ENCODE assay signal across 23 cellular contexts in the genomic region with DNA sequence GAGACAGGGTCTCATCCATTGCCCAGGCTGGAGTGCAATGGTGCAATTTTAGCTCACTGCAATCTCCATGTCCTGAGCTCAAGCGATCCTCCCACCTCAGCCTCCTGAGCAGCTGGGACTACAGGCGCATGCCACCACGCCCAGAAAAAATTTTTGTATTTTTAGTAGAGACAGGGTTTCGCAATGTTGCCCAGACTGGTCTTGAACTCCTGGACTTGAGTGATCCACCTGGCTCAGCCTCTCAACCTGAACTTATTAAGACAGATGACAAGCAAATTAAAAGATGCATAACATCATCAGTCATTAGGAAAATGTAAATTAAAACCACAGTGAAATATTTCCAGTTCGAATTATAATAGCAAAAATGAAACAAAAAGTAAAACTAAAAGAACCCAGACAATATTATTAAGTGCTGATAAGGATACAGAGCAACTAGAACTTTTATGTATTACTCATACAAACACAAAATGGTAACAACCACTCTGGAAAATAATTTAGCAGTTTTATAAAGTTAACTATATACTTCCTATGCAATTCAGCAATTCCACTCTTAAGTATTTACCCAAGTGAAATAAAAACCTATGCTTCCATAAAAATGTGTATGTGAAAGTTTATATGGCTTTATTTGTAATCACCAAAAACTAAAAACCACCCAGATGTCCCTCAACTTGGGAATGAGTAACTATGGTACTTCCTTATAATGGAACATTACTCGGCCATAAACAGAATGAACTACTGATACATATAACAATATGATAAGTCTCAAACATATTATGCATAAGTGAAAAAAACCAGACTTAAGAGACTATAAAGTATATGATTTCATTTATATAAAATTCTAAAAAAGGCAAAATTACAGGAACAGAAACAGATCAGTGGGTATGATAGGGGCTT. TPM values are rescaled to one million over a fixed set of nuclear protein-coding genes. Genes with fewer than 3 reads are reported as not detected.
A peak's percentile ranks its signal among the peaks of the same experiment; 100 is the strongest.
DNase-seq lines count a peak whose midpoint lies in the region; ATAC-seq, FAIRE-seq and TF ChIP-seq lines count a peak whose summit lies in the region.
"Had no signal": no experiment of that assay in that cellular context is flagged by ENCODE, and none has a peak within 500 bp of the region (broad histone marks: within the 10 kb centered on the region; RNA-seq: fewer than 3 reads in every experiment).

No MANE protein-coding gene starts in this region.

- peak; percentile 57 for FAIRE-seq in GM12892 (lab: Jason Lieb, UNC)
- FAIRE-seq: A549, frontal cortex, urothelium cell line had no signal

- peaks cover 63% of the 10 kb centered on the region for H3K36me3 Mint-ChIP-seq in activated CD4-positive, alpha-beta memory T cell treated with anti-CD3 and anti-CD28 coated beads, Interleukin-2, amount 10 ng/mL, durations not matched to agents 7 days and 5 days (ENCODE audit: low read depth)
- peaks cover 43% of the 10 kb centered on the region for H3K36me3 Mint-ChIP-seq in activated CD4-positive, alpha-beta memory T cell treated with anti-CD3 and anti-CD28 coated beads for 36 hours
- peaks cover 58% of the 10 kb centered on the region for H3K36me3 Mint-ChIP-seq in activated CD8-positive, alpha-beta T cell treated with anti-CD3 and anti-CD28 coated beads, Interleukin-2, amount 10 ng/mL, durations not matched to agents 7 days and 5 days (ENCODE audit: low read depth)
- H3K36me3 Mint-ChIP-seq in memory B cell (peaks cover 53% of the 10 kb centered on the region), mesothelial cell of epicardium (peaks cover 33% of the 10 kb centered on the region)

- POLR2A ChIA-PET in activated CD4-positive, alpha-beta memory T cell treated with anti-CD3 and anti-CD28 coated beads, Interleukin-2, amount 10 ng/mL, durations not matched to agents 7 days and 5 days (lab: Charles Lee), result no interaction called here
- POLR2A ChIA-PET in activated CD4-positive, alpha-beta memory T cell treated with anti-CD3 and anti-CD28 coated beads for 36 hours (lab: Charles Lee), result no interaction called here
- POLR2A ChIA-PET in activated CD8-positive, alpha-beta T cell treated with anti-CD3 and anti-CD28 coated beads, Interleukin-2, amount 10 ng/mL, durations not matched to agents 7 days and 5 days (lab: Charles Lee), result no interaction called here

- intact Hi-C loops in activated CD4-positive, alpha-beta memory T cell treated with anti-CD3 and anti-CD28 coated beads for 36 hours (cut with micrococcal nuclease), result loop anchor here (5.0 kb wide), 1 partner anchor 75 kb away; no protein-coding TSS in a partner anchor

- no peaks in the 10 kb centered on the region for H3K27me3 Mint-ChIP-seq in activated CD4-positive, alpha-beta memory T cell treated with anti-CD3 and anti-CD28 coated beads, Interleukin-2, amount 10 ng/mL, durations not matched to agents 7 days and 5 days
- no peaks in the 10 kb centered on the region for H3K27me3 Mint-ChIP-seq in activated CD4-positive, alpha-beta memory T cell treated with anti-CD3 and anti-CD28 coated beads for 36 hours
- no peaks in the 10 kb centered on the region for H3K27me3 Mint-ChIP-seq in activated CD8-positive, alpha-beta T cell treated with anti-CD3 and anti-CD28 coated beads, Interleukin-2, amount 10 ng/mL, durations not matched to agents 7 days and 5 days (ENCODE audit: low read depth)
- H3K27me3 Mint-ChIP-seq in memory B cell, result no peaks in the 10 kb centered on the region
- no peaks in the 10 kb centered on the region for H3K27me3 Mint-ChIP-seq in mesothelial cell of epicardium (ENCODE audit: low read depth)

- no peak overlapping the region for H3K4me3 Mint-ChIP-seq in activated CD4-positive, alpha-beta memory T cell treated with anti-CD3 and anti-CD28 coated beads, Interleukin-2, amount 10 ng/mL, durations not matched to agents 7 days and 5 days
- no peak overlapping the region for H3K4me3 Mint-ChIP-seq in activated CD4-positive, alpha-beta memory T cell treated with anti-CD3 and anti-CD28 coated beads for 36 hours
- no peak overlapping the region for H3K4me3 Mint-ChIP-seq in activated CD8-positive, alpha-beta T cell treated with anti-CD3 and anti-CD28 coated beads, Interleukin-2, amount 10 ng/mL, durations not matched to agents 7 days and 5 days
- H3K4me3 Mint-ChIP-seq in memory B cell (no peak overlapping the region), mesothelial cell of epicardium (no peak overlapping the region)

- H3K27ac Mint-ChIP-seq in activated CD4-positive, alpha-beta memory T cell treated with anti-CD3 and anti-CD28 coated beads, Interleukin-2, amount 10 ng/mL, durations not matched to agents 7 days and 5 days, result peak overlapping the region; percentile 16
- H3K27ac Mint-ChIP-seq in activated CD4-positive, alpha-beta memory T cell treated with anti-CD3 and anti-CD28 coated beads for 36 hours, result no peak overlapping the region
- no peak overlapping the region for H3K27ac Mint-ChIP-seq in activated CD8-positive, alpha-beta T cell treated with anti-CD3 and anti-CD28 coated beads, Interleukin-2, amount 10 ng/mL, durations not matched to agents 7 days and 5 days
- H3K27ac Mint-ChIP-seq in memory B cell (peak overlapping the region; percentile 75), mesothelial cell of epicardium (no peak overlapping the region)

- peaks cover 40% of the 10 kb centered on the region for H3K4me1 Mint-ChIP-seq in activated CD4-positive, alpha-beta memory T cell treated with anti-CD3 and anti-CD28 coated beads, Interleukin-2, amount 10 ng/mL, durations not matched to agents 7 days and 5 days
- H3K4me1 Mint-ChIP-seq in activated CD4-positive, alpha-beta memory T cell treated with anti-CD3 and anti-CD28 coated beads for 36 hours (ENCODE audit: low read depth), result peaks cover 39% of the 10 kb centered on the region
- peaks cover 39% of the 10 kb centered on the region for H3K4me1 Mint-ChIP-seq in activated CD8-positive, alpha-beta T cell treated with anti-CD3 and anti-CD28 coated beads, Interleukin-2, amount 10 ng/mL, durations not matched to agents 7 days and 5 days (ENCODE audit: low read depth)
- peaks cover 26% of the 10 kb centered on the region for H3K4me1 Mint-ChIP-seq in memory B cell
- H3K4me1 Mint-ChIP-seq in mesothelial cell of epicardium, result peaks cover 6% of the 10 kb centered on the region

- TF ChIP-seq CTCF in mesothelial cell of epicardium (IDR thresholded peaks at IDR 0.05; ENCODE audit: unreplicated experiment), result no peak

- ATAC-seq in activated CD8-positive, alpha-beta T cell treated with anti-CD3 and anti-CD28 coated beads, Interleukin-2, amount 10 ng/mL, durations not matched to agents 7 days and 5 days, result peak; percentile 36
- peak; percentile 50 for ATAC-seq in memory B cell (ENCODE audit: low read depth)
- ATAC-seq: A549, esophagus mucosa, PC-3 had no signal

- DNase-seq in activated CD4-positive, alpha-beta memory T cell treated with anti-CD3 and anti-CD28 coated beads, Interleukin-2, amount 10 ng/mL, durations not matched to agents 7 days and 5 days, result no peak
- DNase-seq in activated CD4-positive, alpha-beta memory T cell treated with anti-CD3 and anti-CD28 coated beads for 36 hours, result no peak
- DNase-seq in GM12892 (ENCODE audit: insufficient read length) (no peak), memory B cell (ENCODE audit: low spot score in 2 of 2) (no peak), cerebellar nuclear complex (lab: John Stamatoyannopoulos, UW) (no peak), AG08395 (ENCODE audit: low spot score) (no peak), mesothelial cell of epicardium (ENCODE audit: low spot score in 2 of 2, unreplicated experiment in 2 of 2) (no peak)
- DNase-seq in activated CD8-positive, alpha-beta T cell treated with anti-CD3 and anti-CD28 coated beads, Interleukin-2, amount 10 ng/mL, durations not matched to agents 7 days and 5 days, result no peak
- DNase-seq: activated effector memory CD4-positive, alpha-beta T cell treated with anti-CD3 and anti-CD28 coated beads, Interleukin-2, amount 50 U/mL, for 16 hours; aorta; central memory CD4-positive, alpha-beta T cell; DMS 273 treated with DMSO at 0.1 percent for 48 hours; GDM1; MV-4-11; NCI-H1694 treated with DMSO at 0.1 percent for 48 hours; NCI-H748 treated with DMSO at 0.1 percent for 48 hours; PC-3; retina; stimulated activated CD4-positive, alpha-beta T cell treated with anti-CD3 and anti-CD28 coated beads, Interleukin-12 subunit alpha, Interleukin-12 subunit beta, amount 100 ng/mL, for 4 hours had no signal

- H3K9me3 Mint-ChIP-seq in activated CD4-positive, alpha-beta memory T cell treated with anti-CD3 and anti-CD28 coated beads, Interleukin-2, amount 10 ng/mL, durations not matched to agents 7 days and 5 days, result peaks cover 5% of the 10 kb centered on the region
- H3K9me3 Mint-ChIP-seq in activated CD4-positive, alpha-beta memory T cell treated with anti-CD3 and anti-CD28 coated beads for 36 hours, result peaks cover 17% of the 10 kb centered on the region
- H3K9me3 Mint-ChIP-seq in activated CD8-positive, alpha-beta T cell treated with anti-CD3 and anti-CD28 coated beads, Interleukin-2, amount 10 ng/mL, durations not matched to agents 7 days and 5 days (ENCODE audit: insufficient read depth), result peaks cover 6% of the 10 kb centered on the region
- H3K9me3 Mint-ChIP-seq in memory B cell, result peaks cover 12% of the 10 kb centered on the region
- H3K9me3 Mint-ChIP-seq in mesothelial cell of epicardium, result peaks cover 11% of the 10 kb centered on the region

- no peak for TF ChIP-seq POLR2A in GM12892 (IDR thresholded peaks at IDR 0.05; ENCODE audit: low read depth, low read length)

- CTCF ChIA-PET in activated CD4-positive, alpha-beta memory T cell treated with anti-CD3 and anti-CD28 coated beads, Interleukin-2, amount 10 ng/mL, durations not matched to agents 7 days and 5 days (lab: Charles Lee), result no interaction called here
- CTCF ChIA-PET in activated CD4-positive, alpha-beta memory T cell treated with anti-CD3 and anti-CD28 coated beads for 36 hours (lab: Charles Lee), result interaction anchor here (0.9 kb wide), 1 partner anchor 192 kb away, joined by 3 read pairs; no protein-coding TSS in a partner anchor
- CTCF ChIA-PET in activated CD8-positive, alpha-beta T cell treated with anti-CD3 and anti-CD28 coated beads, Interleukin-2, amount 10 ng/mL, durations not matched to agents 7 days and 5 days (lab: Charles Lee), result interaction anchor here (0.7 to 1.3 kb wide), 2 partner anchors 15 to 193 kb away, joined by 3 read pairs; no protein-coding TSS in a partner anchor

RNA-seq across cellular contexts. Expression of gene ZFAND4, which starts 15.3 kb away (rescaled TPM):
- total RNA-seq in activated CD4-positive, alpha-beta memory T cell treated with anti-CD3 and anti-CD28 coated beads, Interleukin-2, amount 10 ng/mL, durations not matched to agents 7 days and 5 days, result 10 to 100 TPM; 19.6 to 19.7 TPM
- total RNA-seq in activated CD4-positive, alpha-beta memory T cell treated with anti-CD3 and anti-CD28 coated beads for 36 hours, result 10 to 100 TPM in 1 of 2 experiments, 1 to 10 TPM in 1; 9.6 to 11.9 TPM
- polyA plus RNA-seq in GM12892 (2012; ENCODE audit: missing spikeins), result 5.6 TPM
- total RNA-seq in activated CD8-positive, alpha-beta T cell treated with anti-CD3 and anti-CD28 coated beads, Interleukin-2, amount 10 ng/mL, durations not matched to agents 7 days and 5 days, result 10 to 100 TPM; 23.2 to 23.3 TPM
- 20.2 to 22.4 TPM (median 21.2 TPM) in 3 replicates for total RNA-seq in mesothelial cell of epicardium

Comparison
In these comparisons a context has a peak if more than half of its experiments do, and no peak if none do; other contexts are left out.
1. H3K27ac Mint-ChIP-seq: peak in activated CD4-positive, alpha-beta memory T cell treated with anti-CD3 and anti-CD28 coated beads, Interleukin-2, amount 10 ng/mL, durations not matched to agents 7 days and 5 days (single experiment) and memory B cell (single experiment); none in activated CD4-positive, alpha-beta memory T cell treated with anti-CD3 and anti-CD28 coated beads for 36 hours (single experiment), activated CD8-positive, alpha-beta T cell treated with anti-CD3 and anti-CD28 coated beads, Interleukin-2, amount 10 ng/mL, durations not matched to agents 7 days and 5 days (single experiment) and mesothelial cell of epicardium (single experiment).